ENCODE assay signal across 13 cellular contexts in the genomic region with DNA sequence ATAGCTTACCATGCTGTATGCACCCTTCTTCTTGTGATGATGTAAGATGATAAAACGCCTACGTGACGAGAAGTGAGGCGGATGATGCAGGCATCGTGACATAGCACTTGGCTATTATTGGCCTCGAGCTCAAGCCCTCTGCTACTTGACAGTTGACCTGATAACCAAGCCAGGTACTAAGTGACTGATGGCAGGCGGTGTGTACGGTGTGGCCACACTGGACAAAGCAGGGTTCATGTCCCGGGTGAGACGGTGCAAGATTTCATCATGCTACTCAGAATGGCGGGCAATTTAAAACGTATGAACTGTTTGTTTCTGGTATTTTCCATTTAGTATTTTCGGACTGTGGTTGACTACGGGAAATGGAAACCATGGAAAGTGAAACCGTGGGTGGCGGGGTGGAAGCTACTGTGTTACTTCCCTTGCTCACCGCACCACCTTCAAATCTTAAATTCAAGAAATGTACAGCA. TPM values are rescaled to one million over a fixed set of nuclear protein-coding genes. Genes with fewer than 3 reads are reported as not detected.
DNase-seq lines count a peak whose midpoint lies in the region; ATAC-seq and TF ChIP-seq lines count a peak whose summit lies in the region.
"Had no signal": no experiment of that assay in that cellular context is flagged by ENCODE, and none has a peak within 500 bp of the region (broad histone marks: within the 10 kb centered on the region; RNA-seq: fewer than 3 reads in every experiment).

No MANE protein-coding gene starts in this region.

- no peaks in the 10 kb centered on the region for H3K36me3 ChIP-seq in IMR-90 (ENCODE audit: control insufficient read depth, insufficient read depth, low read length)
- H3K36me3 ChIP-seq in HAP-1 (replicated peaks): no peaks in the 10 kb centered on the region

- H2AK9ac ChIP-seq in IMR-90 (replicated peaks; ENCODE audit: low read depth, low read length, poor library complexity): no peak overlapping the region

- no peak overlapping the region for H4K91ac ChIP-seq in IMR-90 (ENCODE audit: insufficient read depth, low read depth, low read length)

- TF ChIP-seq POLR2A in IMR-90 (IDR thresholded peaks at IDR 0.05; ENCODE audit: low read depth, low read length): no peak

- H4K5ac ChIP-seq in IMR-90 (ENCODE audit: low read depth, low read length): no peak overlapping the region

- no peak overlapping the region for H2AFZ ChIP-seq in IMR-90 (replicated peaks; ENCODE audit: low read length, poor library complexity)
- H2AFZ ChIP-seq: parathyroid adenoma had no signal

- H3K9me3 ChIP-seq in IMR-90 (ENCODE audit: control insufficient read depth, insufficient read depth, low read length) (no peaks in the 10 kb centered on the region), HAP-1 (no peaks in the 10 kb centered on the region)

- no peak overlapping the region for H3K56ac ChIP-seq in IMR-90 (ENCODE audit: extremely low read depth, insufficient read depth, low read length)

- H3K4me3 ChIP-seq in IMR-90 (ENCODE audit: insufficient read depth, low read depth, low read length) (no peak overlapping the region), HAP-1 (no peak overlapping the region)

- no peak for TF ChIP-seq RAD21 in IMR-90 (IDR thresholded peaks at IDR 0.05; ENCODE audit: low read length)

- H3K27me3 Mint-ChIP-seq in natural killer cell treated with Interleukin-12 subunit alpha and Interleukin-12 subunit beta and Interleukin-15 and Interleukin-18, amount 100 ng/mL, for 72 hours: peaks cover 2 to 6% of the 10 kb centered on the region in 2 donors

- no peak overlapping the region for H3K4ac ChIP-seq in IMR-90 (ENCODE audit: low read depth, low read length)

- H2AK5ac ChIP-seq in IMR-90 (ENCODE audit: low read depth, low read length): peak overlapping the region; percentile 5; the same call in 1 of the 2 replicates

- no peak overlapping the region for H2BK20ac ChIP-seq in IMR-90 (ENCODE audit: low read depth, low read length)

- peak; percentile 52 for ATAC-seq in GM18498 (IDR thresholded peaks at IDR 0.05; ENCODE audit: unreplicated experiment)
- ATAC-seq in IMR-90 (ENCODE audit: low read depth): no peak
- ATAC-seq in natural killer cell treated with Interleukin-12 subunit alpha and Interleukin-12 subunit beta and Interleukin-15 and Interleukin-18, amount 100 ng/mL, for 72 hours: peak; percentile 77 to 88
- ATAC-seq in GM19452 (IDR thresholded peaks at IDR 0.05; ENCODE audit: unreplicated experiment): no peak
- ATAC-seq: left colon had no signal

- H3K79me1 ChIP-seq in IMR-90 (ENCODE audit: low read depth in 1 of 2, low read length in 2 of 2): no peaks in the 10 kb centered on the region

- no peaks in the 10 kb centered on the region for H3K9me3 Mint-ChIP-seq in natural killer cell treated with Interleukin-12 subunit alpha and Interleukin-12 subunit beta and Interleukin-15 and Interleukin-18, amount 100 ng/mL, for 72 hours

- no peak overlapping the region for H3K9ac ChIP-seq in IMR-90 (ENCODE audit: low read depth, low read length)
- H3K9ac ChIP-seq: parathyroid adenoma had no signal

- H4K8ac ChIP-seq in IMR-90 (ENCODE audit: low read depth in 2 of 2, low read length in 2 of 2): no peak overlapping the region

- CTCF ChIA-PET in IMR-90 (lab: Yijun Ruan, JAX): no interaction called here

- H3K27ac Mint-ChIP-seq in natural killer cell treated with Interleukin-12 subunit alpha and Interleukin-12 subunit beta and Interleukin-15 and Interleukin-18, amount 100 ng/mL, for 72 hours: peak overlapping the region; percentile 70 to 94

- peaks cover 5% of the 10 kb centered on the region; the same call in 1 of the 2 replicates for H3K9me1 ChIP-seq in IMR-90 (ENCODE audit: insufficient read depth, low read length)

- H3K14ac ChIP-seq in IMR-90 (replicated peaks; ENCODE audit: low read depth, low read length): no peak overlapping the region

- no peak for TF ChIP-seq CTCF in IMR-90 (conservative IDR thresholded peaks at IDR 0.05; ENCODE audit: low read depth, low read length)

- peak overlapping the region; percentile 72 for H3K4me3 Mint-ChIP-seq in natural killer cell treated with Interleukin-12 subunit alpha and Interleukin-12 subunit beta and Interleukin-15 and Interleukin-18, amount 100 ng/mL, for 72 hours

- no peak overlapping the region for H2BK120ac ChIP-seq in IMR-90 (ENCODE audit: low read depth, low read length)

- H3K18ac ChIP-seq in IMR-90 (ENCODE audit: low read depth, low read length): no peak overlapping the region

- H2BK15ac ChIP-seq in IMR-90 (ENCODE audit: low read depth, low read length): no peak overlapping the region

- POLR2A ChIA-PET in IMR-90 (lab: Charles Lee; ENCODE audit: unreplicated experiment): no interaction called here

- no peak overlapping the region for H2BK5ac ChIP-seq in IMR-90 (ENCODE audit: low read depth, low read length, poor library complexity, severe bottlenecking)

- intact Hi-C loops in IMR-90 (cut with micrococcal nuclease): no loop called here

- no peaks in the 10 kb centered on the region for H3K36me3 Mint-ChIP-seq in natural killer cell treated with Interleukin-12 subunit alpha and Interleukin-12 subunit beta and Interleukin-15 and Interleukin-18, amount 100 ng/mL, for 72 hours

- H3K23ac ChIP-seq in IMR-90 (ENCODE audit: low read depth, low read length): no peak overlapping the region

- dilution Hi-C loops in IMR-90 (cut with HindIII; ENCODE audit: low sequenced_read_pairs, unreplicated experiment): no loop called here

- no peak for DNase-seq in IMR-90
- DNase-seq in activated CD8-positive, alpha-beta memory T cell treated with anti-CD3 and anti-CD28 coated beads, Interleukin-2, amount 50 U/mL, for 48 hours: peak; percentile 51
- DNase-seq in natural killer cell treated with Interleukin-12 subunit alpha and Interleukin-12 subunit beta and Interleukin-15 and Interleukin-18, amount 100 ng/mL, for 72 hours (ENCODE audit: low spot score): peak; percentile 82
- DNase-seq in NCI-H226: no peak
- no peak for DNase-seq in DMS153 (lab: John Stamatoyannopoulos, UW)
- no peak for DNase-seq in HAP-1 (ENCODE audit: low spot score in 2 of 2)
- DNase-seq: DND-41, KG1, left colon, NCI-H82 had no signal

- H3K4me1 Mint-ChIP-seq in natural killer cell treated with Interleukin-12 subunit alpha and Interleukin-12 subunit beta and Interleukin-15 and Interleukin-18, amount 100 ng/mL, for 72 hours (ENCODE audit: low read depth in 2 of 2): peaks cover 17 to 28% of the 10 kb centered on the region in 2 donors

- peaks cover 1% of the 10 kb centered on the region; the same call in 1 of the 2 replicates for H3K4me1 ChIP-seq in IMR-90 (ENCODE audit: control insufficient read depth, insufficient read depth, low read length)
- peaks cover 4% of the 10 kb centered on the region; the same call in 1 of the 2 replicates for H3K4me1 ChIP-seq in HAP-1
- H3K4me1 ChIP-seq: parathyroid adenoma had no signal

- H4K20me1 ChIP-seq in IMR-90 (ENCODE audit: insufficient read depth, low read length): no peaks in the 10 kb centered on the region

- H3K27ac ChIP-seq in IMR-90 (ENCODE audit: insufficient read depth, low read length): no peak overlapping the region
- H3K27ac ChIP-seq: parathyroid adenoma had no signal

- BruUV-seq in IMR-90 (replicated peaks; lab: Mats Ljungman, UMichigan): no TSS peak

- WGBS in IMR-90 (ENCODE audit: extremely low coverage in 2 of 2, insufficient read length in 1 of 2), 2 experiments: 91% methylated on average over 6 of the region's 17 CpGs; no CpG with 5 or more reads in 1 of the 2 experiments

- H3K4me2 ChIP-seq in IMR-90 (ENCODE audit: low read depth, low read length): no peak overlapping the region

- in situ Hi-C loops in IMR-90 (cut with MboI; ENCODE audit: low sequenced_read_pairs) (no loop called here), HAP-1 (cut with MboI; ENCODE audit: low sequenced_read_pairs) (no loop called here)

- H3K27me3 ChIP-seq in IMR-90 (ENCODE audit: control insufficient read depth, insufficient read depth, low read length): no peaks in the 10 kb centered on the region
- H3K27me3 ChIP-seq in HAP-1 (ENCODE audit: low read depth): no peaks in the 10 kb centered on the region

TF ChIP-seq in IMR-90, 13 proteins besides CTCF, POLR2A, EP300 and RAD21:
- TF ChIP-seq, protein P1, sequence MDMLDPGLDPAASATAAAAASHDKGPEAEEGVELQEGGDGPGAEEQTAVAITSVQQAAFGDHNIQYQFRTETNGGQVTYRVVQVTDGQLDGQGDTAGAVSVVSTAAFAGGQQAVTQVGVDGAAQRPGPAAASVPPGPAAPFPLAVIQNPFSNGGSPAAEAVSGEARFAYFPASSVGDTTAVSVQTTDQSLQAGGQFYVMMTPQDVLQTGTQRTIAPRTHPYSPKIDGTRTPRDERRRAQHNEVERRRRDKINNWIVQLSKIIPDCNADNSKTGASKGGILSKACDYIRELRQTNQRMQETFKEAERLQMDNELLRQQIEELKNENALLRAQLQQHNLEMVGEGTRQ (IDR thresholded peaks at IDR 0.05; ENCODE audit: low read depth, low read length): no peak
- TF ChIP-seq MAFK (IDR thresholded peaks at IDR 0.05; ENCODE audit: low read depth, low read length): no peak
- no peak for TF ChIP-seq CEBPB (IDR thresholded peaks at IDR 0.05; ENCODE audit: low read depth, low read length)
- TF ChIP-seq SMC3 (IDR thresholded peaks at IDR 0.05; ENCODE audit: low read depth, low read length): no peak
- no peak for TF ChIP-seq NFE2L2 (IDR thresholded peaks at IDR 0.05; ENCODE audit: low read depth, low read length)
- TF ChIP-seq RCOR1 (IDR thresholded peaks at IDR 0.05; ENCODE audit: insufficient replicate concordance, low read length): no peak
- TF ChIP-seq, protein P2, sequence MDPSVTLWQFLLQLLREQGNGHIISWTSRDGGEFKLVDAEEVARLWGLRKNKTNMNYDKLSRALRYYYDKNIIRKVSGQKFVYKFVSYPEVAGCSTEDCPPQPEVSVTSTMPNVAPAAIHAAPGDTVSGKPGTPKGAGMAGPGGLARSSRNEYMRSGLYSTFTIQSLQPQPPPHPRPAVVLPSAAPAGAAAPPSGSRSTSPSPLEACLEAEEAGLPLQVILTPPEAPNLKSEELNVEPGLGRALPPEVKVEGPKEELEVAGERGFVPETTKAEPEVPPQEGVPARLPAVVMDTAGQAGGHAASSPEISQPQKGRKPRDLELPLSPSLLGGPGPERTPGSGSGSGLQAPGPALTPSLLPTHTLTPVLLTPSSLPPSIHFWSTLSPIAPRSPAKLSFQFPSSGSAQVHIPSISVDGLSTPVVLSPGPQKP (IDR thresholded peaks at IDR 0.05; ENCODE audit: borderline replicate concordance, low read depth, low read length): no peak
- TF ChIP-seq MXI1 (IDR thresholded peaks at IDR 0.05; ENCODE audit: borderline replicate concordance, low read depth, low read length): no peak

RNA-seq across cellular contexts. Expression of a gene that starts 57.7 kb away (rescaled TPM):
- total RNA-seq in IMR-90 (2012; rRNA removed): 1.9 and 2.2 TPM in 2 replicates
- polyA plus RNA-seq in IMR-90 (2012; rRNA removed): 3.5 and 4.3 TPM in 2 replicates
- 3.6 and 5.2 TPM in 2 replicates for polyA plus RNA-seq in IMR-90 (2012; cell fraction: cytosol; rRNA removed)
- 10.1 and 12.4 TPM in 2 replicates for polyA plus RNA-seq in IMR-90 (2012; cell fraction: nucleus; rRNA removed; ENCODE audit: low replicate concordance)
- total RNA-seq in natural killer cell treated with Interleukin-12 subunit alpha and Interleukin-12 subunit beta and Interleukin-15 and Interleukin-18, amount 100 ng/mL, for 72 hours: 1 to 10 TPM; 2.7 to 4.7 TPM

Comparison
In these comparisons a context has a peak if more than half of its experiments do, and no peak if none do; other contexts are left out.
1. ATAC-seq: peak in GM18498 (single experiment) and natural killer cell treated with Interleukin-12 subunit alpha and Interleukin-12 subunit beta and Interleukin-15 and Interleukin-18, amount 100 ng/mL, for 72 hours (2 of 2); none in IMR-90 (single experiment) and GM19452 (single experiment).
2. DNase-seq: peak in activated CD8-positive, alpha-beta memory T cell treated with anti-CD3 and anti-CD28 coated beads, Interleukin-2, amount 50 U/mL, for 48 hours (single experiment) and natural killer cell treated with Interleukin-12 subunit alpha and Interleukin-12 subunit beta and Interleukin-15 and Interleukin-18, amount 100 ng/mL, for 72 hours (single experiment); none in IMR-90 (single experiment), NCI-H226 (single experiment), DMS153 (single experiment) and HAP-1 (0 of 2).